9 cellular contexts compared by ENCODE assay signal in the genomic region with DNA sequence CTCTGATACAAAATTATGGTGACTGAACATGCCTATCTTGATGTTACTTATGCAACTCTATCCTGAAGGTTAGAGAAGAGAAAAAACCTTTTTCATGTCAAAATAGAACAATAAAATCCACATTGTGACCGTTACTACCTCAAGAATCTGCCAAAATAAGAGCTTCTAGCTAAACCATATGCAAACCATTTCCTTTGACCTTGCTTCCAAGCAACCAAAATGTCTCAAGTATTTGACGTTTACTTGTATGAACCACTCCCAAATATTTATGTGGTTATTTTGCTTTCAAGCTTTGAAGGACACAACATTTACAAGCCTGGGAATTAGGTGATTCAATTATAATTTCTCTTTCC. TPM values are rescaled to one million over a fixed set of nuclear protein-coding genes. Genes with fewer than 3 reads are reported as not detected.
DNase-seq lines count a peak whose midpoint lies in the region; ATAC-seq and TF ChIP-seq lines count a peak whose summit lies in the region.
"Had no signal": no experiment of that assay in that cellular context is flagged by ENCODE, and none has a peak within 500 bp of the region (broad histone marks: within the 10 kb centered on the region; RNA-seq: fewer than 3 reads in every experiment).

No MANE protein-coding gene starts in this region.

- peak; percentile 42 for ATAC-seq in HG02759 (IDR thresholded peaks at IDR 0.05; ENCODE audit: unreplicated experiment)
- no peak for ATAC-seq in T-cell (replicated peaks in 1 of 4)
- ATAC-seq in stimulated activated memory B cell treated with anti-CD40 and anti-IgM and Interleukin-4, amounts not matched to agents 10 μg/mL and 1 μg/mL and 100 μg/mL, for 72 hours: peak; percentile 70
- no peak for ATAC-seq in HG03469 (IDR thresholded peaks at IDR 0.05; ENCODE audit: unreplicated experiment)
- no peak for ATAC-seq in upper lobe of right lung

- peaks cover 37% of the 10 kb centered on the region for H3K4me1 ChIP-seq in upper lobe of right lung

- no peak overlapping the region for H3K4me3 ChIP-seq in upper lobe of right lung
- H3K4me3 ChIP-seq: esophagus muscularis mucosa had no signal

- POLR2A ChIA-PET in T-cell (lab: Charles Lee): interaction anchor here in 1 of 2 donors (0.6 to 0.7 kb wide), 2 partner anchors 16 to 1812 kb away, joined by 4 to 10 read pairs; no protein-coding TSS in a partner anchor

- H3K9me3 ChIP-seq in upper lobe of right lung: no peaks in the 10 kb centered on the region
- H3K9me3 ChIP-seq: esophagus muscularis mucosa had no signal

- H3K27me3 Mint-ChIP-seq in activated T-cell treated with anti-CD3 and anti-CD28 coated beads, Interleukin-2, amount 50 U/mL, for 24 hours: no peaks in the 10 kb centered on the region
- H3K27me3 Mint-ChIP-seq in T-cell: no peaks in the 10 kb centered on the region
- no peaks in the 10 kb centered on the region for H3K27me3 Mint-ChIP-seq in stimulated activated memory B cell treated with anti-CD40 and anti-IgM and Interleukin-4, amounts not matched to agents 10 μg/mL and 1 μg/mL and 100 μg/mL, for 72 hours

- no peak overlapping the region for H3K27ac ChIP-seq in upper lobe of right lung
- H3K27ac ChIP-seq: esophagus muscularis mucosa had no signal

- peaks cover 44% of the 10 kb centered on the region for H3K36me3 Mint-ChIP-seq in activated T-cell treated with anti-CD3 and anti-CD28 coated beads, Interleukin-2, amount 50 U/mL, for 24 hours (ENCODE audit: low read depth)
- peaks cover 7% of the 10 kb centered on the region for H3K36me3 Mint-ChIP-seq in T-cell
- peaks cover 4% of the 10 kb centered on the region for H3K36me3 Mint-ChIP-seq in stimulated activated memory B cell treated with anti-CD40 and anti-IgM and Interleukin-4, amounts not matched to agents 10 μg/mL and 1 μg/mL and 100 μg/mL, for 72 hours

- DNase-seq in activated T-cell treated with anti-CD3 and anti-CD28 coated beads, Interleukin-2, amount 50 U/mL, for 24 hours: no peak
- no peak for DNase-seq in activated T-cell treated with anti-CD3 and anti-CD28 coated beads, Interleukin-2, amount 50 U/mL, for 48 hours
- DNase-seq in T-cell (no peak), MV-4-11 (lab: John Stamatoyannopoulos, UW) (no peak), upper lobe of right lung (no peak)

- intact Hi-C loops in upper lobe of right lung (cut with DNase I): no loop called here

- H3K27me3 ChIP-seq in upper lobe of right lung: no peaks in the 10 kb centered on the region
- H3K27me3 ChIP-seq: esophagus muscularis mucosa had no signal

- H3K27ac Mint-ChIP-seq in activated T-cell treated with anti-CD3 and anti-CD28 coated beads, Interleukin-2, amount 50 U/mL, for 24 hours: peak overlapping the region; percentile 97
- peak overlapping the region; percentile 83 to 84 for H3K27ac Mint-ChIP-seq in T-cell
- peak overlapping the region; percentile 91 for H3K27ac Mint-ChIP-seq in stimulated activated memory B cell treated with anti-CD40 and anti-IgM and Interleukin-4, amounts not matched to agents 10 μg/mL and 1 μg/mL and 100 μg/mL, for 72 hours

- H3K4me3 Mint-ChIP-seq in activated T-cell treated with anti-CD3 and anti-CD28 coated beads, Interleukin-2, amount 50 U/mL, for 24 hours: peak overlapping the region; percentile 60
- peak overlapping the region; percentile 61 to 96 (median 72) for H3K4me3 Mint-ChIP-seq in T-cell
- H3K4me3 Mint-ChIP-seq in stimulated activated memory B cell treated with anti-CD40 and anti-IgM and Interleukin-4, amounts not matched to agents 10 μg/mL and 1 μg/mL and 100 μg/mL, for 72 hours: peak overlapping the region; percentile 78

- TF ChIP-seq CTCF in upper lobe of right lung (IDR thresholded peaks at IDR 0.05): no peak

- H3K4me1 Mint-ChIP-seq in activated T-cell treated with anti-CD3 and anti-CD28 coated beads, Interleukin-2, amount 50 U/mL, for 24 hours (ENCODE audit: low read depth): peaks cover 96% of the 10 kb centered on the region
- peaks cover 95 to 97% (median 95%) of the 10 kb centered on the region in 3 donors for H3K4me1 Mint-ChIP-seq in T-cell
- peaks cover 77% of the 10 kb centered on the region for H3K4me1 Mint-ChIP-seq in stimulated activated memory B cell treated with anti-CD40 and anti-IgM and Interleukin-4, amounts not matched to agents 10 μg/mL and 1 μg/mL and 100 μg/mL, for 72 hours

- H3K9me3 Mint-ChIP-seq in activated T-cell treated with anti-CD3 and anti-CD28 coated beads, Interleukin-2, amount 50 U/mL, for 24 hours: no peaks in the 10 kb centered on the region
- no peaks in the 10 kb centered on the region for H3K9me3 Mint-ChIP-seq in T-cell
- H3K9me3 Mint-ChIP-seq in stimulated activated memory B cell treated with anti-CD40 and anti-IgM and Interleukin-4, amounts not matched to agents 10 μg/mL and 1 μg/mL and 100 μg/mL, for 72 hours: no peaks in the 10 kb centered on the region

- CTCF ChIA-PET in T-cell (lab: Charles Lee): interaction anchor here in 1 of 2 donors (0.6 to 1.5 kb wide), 2 partner anchors 16 to 18 kb away, joined by 4 read pairs; no protein-coding TSS in a partner anchor

- no peaks in the 10 kb centered on the region for H3K36me3 ChIP-seq in upper lobe of right lung
- H3K36me3 ChIP-seq: esophagus muscularis mucosa had no signal

RNA-seq across cellular contexts. Expression of gene FOXO1, which starts 13.9 kb away (rescaled TPM):
- total RNA-seq in T-cell (10 to 100 TPM; 73.0 to 89.1 (median 84.5) TPM), upper lobe of right lung (29.4 TPM)

Comparison
In these comparisons a context has a peak if more than half of its experiments do, and no peak if none do; other contexts are left out.
1. ATAC-seq: peak in HG02759 (single experiment) and stimulated activated memory B cell treated with anti-CD40 and anti-IgM and Interleukin-4, amounts not matched to agents 10 μg/mL and 1 μg/mL and 100 μg/mL, for 72 hours (single experiment); none in T-cell (0 of 4), HG03469 (single experiment) and upper lobe of right lung (single experiment).
2. Peak in every context shown above with its lines, with median percentiles within 50 percentile points of each other: H3K27ac Mint-ChIP-seq and H3K4me3 Mint-ChIP-seq.